1 cellular context compared by ENCODE assay signal in the genomic region with DNA sequence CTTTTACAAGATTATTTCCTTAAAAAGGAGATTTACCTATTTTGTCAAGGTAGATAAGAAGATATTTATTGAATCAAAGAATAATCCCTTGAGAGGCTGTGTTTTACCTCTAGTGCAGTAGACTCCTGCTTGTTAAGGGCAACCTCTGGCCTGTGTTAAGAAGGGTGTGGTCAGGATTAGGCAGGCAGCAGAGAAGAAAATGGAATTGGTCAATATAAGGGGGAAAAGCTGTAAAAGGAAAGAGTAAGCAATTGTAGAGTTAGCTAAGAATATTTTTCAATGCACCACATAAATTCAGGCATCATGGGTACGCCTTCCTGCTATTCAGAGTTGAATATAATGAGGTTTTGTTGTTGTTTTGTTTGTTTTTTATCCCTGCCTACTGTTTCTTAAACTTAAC.
TF ChIP-seq lines count a peak whose summit lies in the region.

No MANE protein-coding gene starts in this region.

TF ChIP-seq in K562, 482 proteins besides CTCF, POLR2A, EP300 and RAD21:
- TF ChIP-seq, protein P1, sequence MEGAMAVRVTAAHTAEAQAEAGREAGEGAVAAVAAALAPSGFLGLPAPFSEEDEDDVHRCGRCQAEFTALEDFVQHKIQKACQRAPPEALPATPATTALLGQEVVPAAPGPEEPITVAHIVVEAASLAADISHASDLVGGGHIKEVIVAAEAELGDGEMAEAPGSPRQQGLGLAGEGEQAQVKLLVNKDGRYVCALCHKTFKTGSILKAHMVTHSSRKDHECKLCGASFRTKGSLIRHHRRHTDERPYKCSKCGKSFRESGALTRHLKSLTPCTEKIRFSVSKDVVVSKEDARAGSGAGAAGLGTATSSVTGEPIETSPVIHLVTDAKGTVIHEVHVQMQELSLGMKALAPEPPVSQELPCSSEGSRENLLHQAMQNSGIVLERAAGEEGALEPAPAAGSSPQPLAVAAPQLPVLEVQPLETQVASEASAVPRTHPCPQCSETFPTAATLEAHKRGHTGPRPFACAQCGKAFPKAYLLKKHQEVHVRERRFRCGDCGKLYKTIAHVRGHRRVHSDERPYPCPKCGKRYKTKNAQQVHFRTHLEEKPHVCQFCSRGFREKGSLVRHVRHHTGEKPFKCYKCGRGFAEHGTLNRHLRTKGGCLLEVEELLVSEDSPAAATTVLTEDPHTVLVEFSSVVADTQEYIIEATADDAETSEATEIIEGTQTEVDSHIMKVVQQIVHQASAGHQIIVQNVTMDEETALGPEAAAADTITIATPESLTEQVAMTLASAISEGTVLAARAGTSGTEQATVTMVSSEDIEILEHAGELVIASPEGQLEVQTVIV (CRISPR knock-in tag; IDR thresholded peaks at IDR 0.05; ENCODE audit: borderline replicate concordance), result no peak
- TF ChIP-seq NUFIP1 (IDR thresholded peaks at IDR 0.05; ENCODE audit: partially characterized antibody) (no peak), IRF2 (CRISPR knock-in tag; IDR thresholded peaks at IDR 0.05) (no peak), ZFP30 (CRISPR knock-in tag; IDR thresholded peaks at IDR 0.05; ENCODE audit: borderline replicate concordance) (no peak), CHCHD3 (CRISPR knock-in tag; IDR thresholded peaks at IDR 0.05) (no peak), SRSF9 (IDR thresholded peaks at IDR 0.05; ENCODE audit: borderline replicate concordance, low read depth, low read length) (no peak), BCL6 (CRISPR knock-in tag; IDR thresholded peaks at IDR 0.05) (no peak), MAFK (IDR thresholded peaks at IDR 0.05; ENCODE audit: low read length) (no peak), SREBF1 (IDR thresholded peaks at IDR 0.05; ENCODE audit: borderline replicate concordance, low read depth, low read length) (no peak), MCM2 (IDR thresholded peaks at IDR 0.05; ENCODE audit: low read depth) (no peak), COPS2 (conservative IDR thresholded peaks at IDR 0.05) (no peak), JUN (IDR thresholded peaks at IDR 0.05; ENCODE audit: borderline replicate concordance, low read depth, low read length) (no peak), JUN (CRISPR knock-in tag; IDR thresholded peaks at IDR 0.05; ENCODE audit: borderline replicate concordance) (no peak), ZC3H8 (IDR thresholded peaks at IDR 0.05) (no peak), DPF2 (IDR thresholded peaks at IDR 0.05) (no peak), NFXL1 (CRISPR knock-in tag; IDR thresholded peaks at IDR 0.05) (no peak)
- TF ChIP-seq, protein P2, sequence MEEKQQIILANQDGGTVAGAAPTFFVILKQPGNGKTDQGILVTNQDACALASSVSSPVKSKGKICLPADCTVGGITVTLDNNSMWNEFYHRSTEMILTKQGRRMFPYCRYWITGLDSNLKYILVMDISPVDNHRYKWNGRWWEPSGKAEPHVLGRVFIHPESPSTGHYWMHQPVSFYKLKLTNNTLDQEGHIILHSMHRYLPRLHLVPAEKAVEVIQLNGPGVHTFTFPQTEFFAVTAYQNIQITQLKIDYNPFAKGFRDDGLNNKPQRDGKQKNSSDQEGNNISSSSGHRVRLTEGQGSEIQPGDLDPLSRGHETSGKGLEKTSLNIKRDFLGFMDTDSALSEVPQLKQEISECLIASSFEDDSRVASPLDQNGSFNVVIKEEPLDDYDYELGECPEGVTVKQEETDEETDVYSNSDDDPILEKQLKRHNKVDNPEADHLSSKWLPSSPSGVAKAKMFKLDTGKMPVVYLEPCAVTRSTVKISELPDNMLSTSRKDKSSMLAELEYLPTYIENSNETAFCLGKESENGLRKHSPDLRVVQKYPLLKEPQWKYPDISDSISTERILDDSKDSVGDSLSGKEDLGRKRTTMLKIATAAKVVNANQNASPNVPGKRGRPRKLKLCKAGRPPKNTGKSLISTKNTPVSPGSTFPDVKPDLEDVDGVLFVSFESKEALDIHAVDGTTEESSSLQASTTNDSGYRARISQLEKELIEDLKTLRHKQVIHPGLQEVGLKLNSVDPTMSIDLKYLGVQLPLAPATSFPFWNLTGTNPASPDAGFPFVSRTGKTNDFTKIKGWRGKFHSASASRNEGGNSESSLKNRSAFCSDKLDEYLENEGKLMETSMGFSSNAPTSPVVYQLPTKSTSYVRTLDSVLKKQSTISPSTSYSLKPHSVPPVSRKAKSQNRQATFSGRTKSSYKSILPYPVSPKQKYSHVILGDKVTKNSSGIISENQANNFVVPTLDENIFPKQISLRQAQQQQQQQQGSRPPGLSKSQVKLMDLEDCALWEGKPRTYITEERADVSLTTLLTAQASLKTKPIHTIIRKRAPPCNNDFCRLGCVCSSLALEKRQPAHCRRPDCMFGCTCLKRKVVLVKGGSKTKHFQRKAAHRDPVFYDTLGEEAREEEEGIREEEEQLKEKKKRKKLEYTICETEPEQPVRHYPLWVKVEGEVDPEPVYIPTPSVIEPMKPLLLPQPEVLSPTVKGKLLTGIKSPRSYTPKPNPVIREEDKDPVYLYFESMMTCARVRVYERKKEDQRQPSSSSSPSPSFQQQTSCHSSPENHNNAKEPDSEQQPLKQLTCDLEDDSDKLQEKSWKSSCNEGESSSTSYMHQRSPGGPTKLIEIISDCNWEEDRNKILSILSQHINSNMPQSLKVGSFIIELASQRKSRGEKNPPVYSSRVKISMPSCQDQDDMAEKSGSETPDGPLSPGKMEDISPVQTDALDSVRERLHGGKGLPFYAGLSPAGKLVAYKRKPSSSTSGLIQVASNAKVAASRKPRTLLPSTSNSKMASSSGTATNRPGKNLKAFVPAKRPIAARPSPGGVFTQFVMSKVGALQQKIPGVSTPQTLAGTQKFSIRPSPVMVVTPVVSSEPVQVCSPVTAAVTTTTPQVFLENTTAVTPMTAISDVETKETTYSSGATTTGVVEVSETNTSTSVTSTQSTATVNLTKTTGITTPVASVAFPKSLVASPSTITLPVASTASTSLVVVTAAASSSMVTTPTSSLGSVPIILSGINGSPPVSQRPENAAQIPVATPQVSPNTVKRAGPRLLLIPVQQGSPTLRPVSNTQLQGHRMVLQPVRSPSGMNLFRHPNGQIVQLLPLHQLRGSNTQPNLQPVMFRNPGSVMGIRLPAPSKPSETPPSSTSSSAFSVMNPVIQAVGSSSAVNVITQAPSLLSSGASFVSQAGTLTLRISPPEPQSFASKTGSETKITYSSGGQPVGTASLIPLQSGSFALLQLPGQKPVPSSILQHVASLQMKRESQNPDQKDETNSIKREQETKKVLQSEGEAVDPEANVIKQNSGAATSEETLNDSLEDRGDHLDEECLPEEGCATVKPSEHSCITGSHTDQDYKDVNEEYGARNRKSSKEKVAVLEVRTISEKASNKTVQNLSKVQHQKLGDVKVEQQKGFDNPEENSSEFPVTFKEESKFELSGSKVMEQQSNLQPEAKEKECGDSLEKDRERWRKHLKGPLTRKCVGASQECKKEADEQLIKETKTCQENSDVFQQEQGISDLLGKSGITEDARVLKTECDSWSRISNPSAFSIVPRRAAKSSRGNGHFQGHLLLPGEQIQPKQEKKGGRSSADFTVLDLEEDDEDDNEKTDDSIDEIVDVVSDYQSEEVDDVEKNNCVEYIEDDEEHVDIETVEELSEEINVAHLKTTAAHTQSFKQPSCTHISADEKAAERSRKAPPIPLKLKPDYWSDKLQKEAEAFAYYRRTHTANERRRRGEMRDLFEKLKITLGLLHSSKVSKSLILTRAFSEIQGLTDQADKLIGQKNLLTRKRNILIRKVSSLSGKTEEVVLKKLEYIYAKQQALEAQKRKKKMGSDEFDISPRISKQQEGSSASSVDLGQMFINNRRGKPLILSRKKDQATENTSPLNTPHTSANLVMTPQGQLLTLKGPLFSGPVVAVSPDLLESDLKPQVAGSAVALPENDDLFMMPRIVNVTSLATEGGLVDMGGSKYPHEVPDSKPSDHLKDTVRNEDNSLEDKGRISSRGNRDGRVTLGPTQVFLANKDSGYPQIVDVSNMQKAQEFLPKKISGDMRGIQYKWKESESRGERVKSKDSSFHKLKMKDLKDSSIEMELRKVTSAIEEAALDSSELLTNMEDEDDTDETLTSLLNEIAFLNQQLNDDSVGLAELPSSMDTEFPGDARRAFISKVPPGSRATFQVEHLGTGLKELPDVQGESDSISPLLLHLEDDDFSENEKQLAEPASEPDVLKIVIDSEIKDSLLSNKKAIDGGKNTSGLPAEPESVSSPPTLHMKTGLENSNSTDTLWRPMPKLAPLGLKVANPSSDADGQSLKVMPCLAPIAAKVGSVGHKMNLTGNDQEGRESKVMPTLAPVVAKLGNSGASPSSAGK (IDR thresholded peaks at IDR 0.05), result no peak
- TF ChIP-seq, protein P3, sequence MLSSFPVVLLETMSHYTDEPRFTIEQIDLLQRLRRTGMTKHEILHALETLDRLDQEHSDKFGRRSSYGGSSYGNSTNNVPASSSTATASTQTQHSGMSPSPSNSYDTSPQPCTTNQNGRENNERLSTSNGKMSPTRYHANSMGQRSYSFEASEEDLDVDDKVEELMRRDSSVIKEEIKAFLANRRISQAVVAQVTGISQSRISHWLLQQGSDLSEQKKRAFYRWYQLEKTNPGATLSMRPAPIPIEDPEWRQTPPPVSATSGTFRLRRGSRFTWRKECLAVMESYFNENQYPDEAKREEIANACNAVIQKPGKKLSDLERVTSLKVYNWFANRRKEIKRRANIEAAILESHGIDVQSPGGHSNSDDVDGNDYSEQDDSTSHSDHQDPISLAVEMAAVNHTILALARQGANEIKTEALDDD (IDR thresholded peaks at IDR 0.05), result no peak
- TF ChIP-seq, protein P4, sequence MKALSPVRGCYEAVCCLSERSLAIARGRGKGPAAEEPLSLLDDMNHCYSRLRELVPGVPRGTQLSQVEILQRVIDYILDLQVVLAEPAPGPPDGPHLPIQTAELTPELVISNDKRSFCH (CRISPR knock-in tag; IDR thresholded peaks at IDR 0.05), result no peak
- TF ChIP-seq, protein P4 (tag; IDR thresholded peaks at IDR 0.05), result no peak
- TF ChIP-seq, protein P5, sequence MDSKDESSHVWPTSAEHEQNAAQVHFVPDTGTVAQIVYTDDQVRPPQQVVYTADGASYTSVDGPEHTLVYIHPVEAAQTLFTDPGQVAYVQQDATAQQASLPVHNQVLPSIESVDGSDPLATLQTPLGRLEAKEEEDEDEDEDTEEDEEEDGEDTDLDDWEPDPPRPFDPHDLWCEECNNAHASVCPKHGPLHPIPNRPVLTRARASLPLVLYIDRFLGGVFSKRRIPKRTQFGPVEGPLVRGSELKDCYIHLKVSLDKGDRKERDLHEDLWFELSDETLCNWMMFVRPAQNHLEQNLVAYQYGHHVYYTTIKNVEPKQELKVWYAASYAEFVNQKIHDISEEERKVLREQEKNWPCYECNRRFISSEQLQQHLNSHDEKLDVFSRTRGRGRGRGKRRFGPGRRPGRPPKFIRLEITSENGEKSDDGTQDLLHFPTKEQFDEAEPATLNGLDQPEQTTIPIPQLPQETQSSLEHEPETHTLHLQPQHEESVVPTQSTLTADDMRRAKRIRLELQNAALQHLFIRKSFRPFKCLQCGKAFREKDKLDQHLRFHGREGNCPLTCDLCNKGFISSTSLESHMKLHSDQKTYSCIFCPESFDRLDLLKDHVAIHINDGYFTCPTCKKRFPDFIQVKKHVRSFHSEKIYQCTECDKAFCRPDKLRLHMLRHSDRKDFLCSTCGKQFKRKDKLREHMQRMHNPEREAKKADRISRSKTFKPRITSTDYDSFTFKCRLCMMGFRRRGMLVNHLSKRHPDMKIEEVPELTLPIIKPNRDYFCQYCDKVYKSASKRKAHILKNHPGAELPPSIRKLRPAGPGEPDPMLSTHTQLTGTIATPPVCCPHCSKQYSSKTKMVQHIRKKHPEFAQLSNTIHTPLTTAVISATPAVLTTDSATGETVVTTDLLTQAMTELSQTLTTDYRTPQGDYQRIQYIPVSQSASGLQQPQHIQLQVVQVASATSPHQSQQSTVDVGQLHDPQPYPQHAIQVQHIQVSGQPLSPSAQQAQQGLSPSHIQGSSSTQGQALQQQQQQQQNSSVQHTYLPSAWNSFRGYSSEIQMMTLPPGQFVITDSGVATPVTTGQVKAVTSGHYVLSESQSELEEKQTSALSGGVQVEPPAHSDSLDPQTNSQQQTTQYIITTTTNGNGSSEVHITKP (IDR thresholded peaks at IDR 0.05; ENCODE audit: partially characterized antibody), result no peak
